ENCODE assay signal across 8 cellular contexts in genomic region chr12:6614513-6615177, GRCh38. TPM values are rescaled to one million over a fixed set of nuclear protein-coding genes. Genes with fewer than 3 reads are reported as not detected.
A peak's percentile ranks its signal among the peaks of the same experiment; 100 is the strongest.
DNase-seq lines count a peak whose midpoint lies in the region; ATAC-seq and TF ChIP-seq lines count a peak whose summit lies in the region.
"Had no signal": no experiment of that assay in that cellular context is flagged by ENCODE, and none has a peak within 500 bp of the region (broad histone marks: within the 10 kb centered on the region; RNA-seq: fewer than 3 reads in every experiment).

No MANE protein-coding gene starts in this region.

- CTCF ChIA-PET in activated CD8-positive, alpha-beta T cell treated with anti-CD3 and anti-CD28 coated beads for 36 hours (lab: Charles Lee), result interaction anchor here (1.0 to 3.9 kb wide), 6 partner anchors 17 to 138 kb away, joined by 3 to 21 read pairs (median 4); partner anchors contain the start of genes LPAR5 and MLF2

- H3K27me3 ChIP-seq in iPS-18a (ENCODE audit: control insufficient read depth, insufficient read depth, low read length), result peaks cover 12% of the 10 kb centered on the region
- H3K27me3 ChIP-seq in spleen (replicated peaks in 1 of 7), result no peaks in the 10 kb centered on the region

- H3K9me3 ChIP-seq in iPS-18a (ENCODE audit: control insufficient read depth, low read depth, low read length) (no peaks in the 10 kb centered on the region), spleen (no peaks in the 10 kb centered on the region)

- peak overlapping the region; percentile 16 for H3K4me3 ChIP-seq in iPS-18a (ENCODE audit: low read length)
- no peak overlapping the region for H3K4me3 ChIP-seq in spleen

- no peaks in the 10 kb centered on the region for H3K9me3 Mint-ChIP-seq in HFFc6
- H3K9me3 Mint-ChIP-seq in activated CD8-positive, alpha-beta T cell treated with anti-CD3 and anti-CD28 coated beads for 36 hours, result no peaks in the 10 kb centered on the region

- DNase-seq in HFFc6 (peak; percentile 10), spleen (no peak), foreskin melanocyte (no peak), NCI-H748 treated with DMSO at 0.1 percent for 48 hours (lab: John Stamatoyannopoulos, UW) (no peak)
- no peak for DNase-seq in activated CD8-positive, alpha-beta T cell treated with anti-CD3 and anti-CD28 coated beads for 36 hours

- intact Hi-C loops in activated CD8-positive, alpha-beta T cell treated with anti-CD3 and anti-CD28 coated beads for 36 hours (cut with micrococcal nuclease), result no loop called here
- intact Hi-C loops in spleen (cut with DNase I; ENCODE audit: low total_unique reads), result loop anchor here (5.0 kb wide), 1 partner anchor 73 kb away; the partner anchor contains the start of gene ZNF384

- no peak for ATAC-seq in activated CD8-positive, alpha-beta T cell treated with anti-CD3 and anti-CD28 coated beads for 36 hours
- no peak for ATAC-seq in HG02884 (IDR thresholded peaks at IDR 0.05; ENCODE audit: unreplicated experiment)

- no peaks in the 10 kb centered on the region for H3K36me3 Mint-ChIP-seq in HFFc6 (ENCODE audit: low read depth)
- H3K36me3 Mint-ChIP-seq in activated CD8-positive, alpha-beta T cell treated with anti-CD3 and anti-CD28 coated beads for 36 hours (ENCODE audit: low read depth), result peaks cover 3% of the 10 kb centered on the region

- H3K4me3 Mint-ChIP-seq in HFFc6, result no peak overlapping the region; the same call in 1 of the 2 replicates
- no peak overlapping the region for H3K4me3 Mint-ChIP-seq in activated CD8-positive, alpha-beta T cell treated with anti-CD3 and anti-CD28 coated beads for 36 hours

- POLR2A ChIA-PET in activated CD8-positive, alpha-beta T cell treated with anti-CD3 and anti-CD28 coated beads for 36 hours (lab: Charles Lee), result interaction anchor here (0.6 to 2.9 kb wide), 7 partner anchors 13 to 185 kb away, joined by 3 to 10 read pairs (median 3); partner anchors contain the start of gene LPAR5

- TF ChIP-seq CTCF in HFFc6 (IDR thresholded peaks at IDR 0.05), result no peak; the same call in 1 of the 2 replicates
- TF ChIP-seq CTCF in activated CD8-positive, alpha-beta T cell treated with anti-CD3 and anti-CD28 coated beads for 36 hours (IDR thresholded peaks at IDR 0.05), result no peak
- no peak for TF ChIP-seq CTCF in spleen (IDR thresholded peaks at IDR 0.05 in 8 of 11, conservative IDR thresholded peaks at IDR 0.05 in 3 of 11)

- H3K9ac ChIP-seq in iPS-18a (ENCODE audit: low read length), result peak overlapping the region; percentile 15

- H3K4me1 ChIP-seq in iPS-18a (ENCODE audit: control insufficient read depth, low read depth, low read length) (peaks cover 28% of the 10 kb centered on the region), spleen (peaks cover 18 to 75% (median 41%) of the 10 kb centered on the region in 6 donors)

- H3K27ac ChIP-seq in iPS-18a (ENCODE audit: low read length) (no peak overlapping the region), spleen (peak overlapping the region; percentile 70 to 91 (median 82))

- peaks cover 29% of the 10 kb centered on the region for H3K4me1 Mint-ChIP-seq in HFFc6 (ENCODE audit: low read depth)
- H3K4me1 Mint-ChIP-seq in activated CD8-positive, alpha-beta T cell treated with anti-CD3 and anti-CD28 coated beads for 36 hours (ENCODE audit: low read depth), result peaks cover 46% of the 10 kb centered on the region

- TF ChIP-seq POLR2A in spleen (IDR thresholded peaks at IDR 0.05), result no peak

- WGBS in spleen, 5 donors, result 70 to 77% (median 74%) methylated on average over 7 of the region's 7 CpGs

- H3K36me3 ChIP-seq in iPS-18a (ENCODE audit: control insufficient read depth, low read depth, low read length) (no peaks in the 10 kb centered on the region), spleen (peaks cover 0 to 13% (median 4%) of the 10 kb centered on the region in 6 donors)

- H3K27ac Mint-ChIP-seq in HFFc6, result peak overlapping the region; percentile 82
- H3K27ac Mint-ChIP-seq in activated CD8-positive, alpha-beta T cell treated with anti-CD3 and anti-CD28 coated beads for 36 hours, result peak overlapping the region; percentile 1

- peaks cover 2% of the 10 kb centered on the region for H3K27me3 Mint-ChIP-seq in HFFc6 (ENCODE audit: insufficient read depth)
- no peaks in the 10 kb centered on the region for H3K27me3 Mint-ChIP-seq in activated CD8-positive, alpha-beta T cell treated with anti-CD3 and anti-CD28 coated beads for 36 hours

RNA-seq across cellular contexts. Expression of gene CHD4, which starts 7.5 kb away (rescaled TPM):
- total RNA-seq in HFFc6 (2021; fragmentation: NEBNext Ultra II Directional; extraction: Animal tissue kit (Norgen Biotek cat#: 25700)), result 100 to 1,000 TPM; 167 to 193 (median 183) TPM
- total RNA-seq in activated CD8-positive, alpha-beta T cell treated with anti-CD3 and anti-CD28 coated beads for 36 hours, result 100 to 1,000 TPM; 273 to 277 TPM
- total RNA-seq in spleen, result 100 to 1,000 TPM; 202 to 272 (median 240) TPM
- 100 to 1,000 TPM; 136 to 169 (median 154) TPM for polyA plus RNA-seq in spleen

RNA-seq across cellular contexts. Expression of gene LPAR5, which starts 21.1 kb away (rescaled TPM):
- not detected for total RNA-seq in HFFc6 (2021; fragmentation: NEBNext Ultra II Directional; extraction: Animal tissue kit (Norgen Biotek cat#: 25700))
- 1 to 10 TPM; 6.6 to 8.1 TPM for total RNA-seq in activated CD8-positive, alpha-beta T cell treated with anti-CD3 and anti-CD28 coated beads for 36 hours
- total RNA-seq in spleen, result 10 to 100 TPM; 12.9 to 26.6 (median 16.9) TPM
- polyA plus RNA-seq in spleen, result 10 to 100 TPM; 10.9 to 16.0 (median 14.9) TPM
- total RNA-seq: lung microvascular endothelial cell had no signal

RNA-seq across cellular contexts. Expression of gene ACRBP, which starts 32.6 kb away (rescaled TPM):
- not detected for total RNA-seq in HFFc6 (2021; fragmentation: NEBNext Ultra II Directional; extraction: Animal tissue kit (Norgen Biotek cat#: 25700))
- total RNA-seq in activated CD8-positive, alpha-beta T cell treated with anti-CD3 and anti-CD28 coated beads for 36 hours, result 1 to 10 TPM; 1.3 to 2.0 TPM
- 10 to 100 TPM; 13.2 to 41.7 (median 18.1) TPM for total RNA-seq in spleen
- polyA plus RNA-seq in spleen, result 1 to 10 TPM; 7.2 to 8.8 (median 7.3) TPM

RNA-seq across cellular contexts. Expression of gene NOP2, which starts 46.6 kb away (rescaled TPM):
- 10 to 100 TPM; 39.5 to 60.5 (median 42.6) TPM for total RNA-seq in HFFc6 (2021; fragmentation: NEBNext Ultra II Directional; extraction: Animal tissue kit (Norgen Biotek cat#: 25700))
- 10 to 100 TPM; 87.9 to 89.4 TPM for total RNA-seq in activated CD8-positive, alpha-beta T cell treated with anti-CD3 and anti-CD28 coated beads for 36 hours
- total RNA-seq in spleen, result 10 to 100 TPM; 37.0 to 58.7 (median 47.5) TPM
- polyA plus RNA-seq in spleen, result 10 to 100 TPM; 25.8 to 40.7 (median 37.6) TPM

RNA-seq across cellular contexts. Expression of gene ING4, which starts 48.3 kb away (rescaled TPM):
- total RNA-seq in HFFc6 (2021; fragmentation: NEBNext Ultra II Directional; extraction: Animal tissue kit (Norgen Biotek cat#: 25700)), result 10 to 100 TPM; 19.7 to 26.8 (median 21.7) TPM
- total RNA-seq in activated CD8-positive, alpha-beta T cell treated with anti-CD3 and anti-CD28 coated beads for 36 hours, result 10 to 100 TPM; 16.6 to 16.7 TPM
- total RNA-seq in spleen, result 10 to 100 TPM; 34.5 to 68.8 (median 49.9) TPM
- polyA plus RNA-seq in spleen, result 10 to 100 TPM; 33.0 to 56.7 (median 50.3) TPM

Comparison
In these comparisons a context has a peak if more than half of its experiments do, and no peak if none do; other contexts are left out.
1. RNA of gene LPAR5, which starts 21.1 kb away (total RNA-seq): 12.9 to 26.6 TPM in spleen and 6.6 to 8.1 TPM in activated CD8-positive, alpha-beta T cell treated with anti-CD3 and anti-CD28 coated beads for 36 hours; not detected in HFFc6; every median in the first group is over 4 times any median in the second.
2. RNA of gene ACRBP, which starts 32.6 kb away (total RNA-seq): 13.2 to 41.7 TPM in spleen; 1.3 to 2.0 TPM in activated CD8-positive, alpha-beta T cell treated with anti-CD3 and anti-CD28 coated beads for 36 hours and not detected in HFFc6; every median in the first group is over 4 times any median in the second.